ENCODE assay signal across 24 cellular contexts in the genomic region with DNA sequence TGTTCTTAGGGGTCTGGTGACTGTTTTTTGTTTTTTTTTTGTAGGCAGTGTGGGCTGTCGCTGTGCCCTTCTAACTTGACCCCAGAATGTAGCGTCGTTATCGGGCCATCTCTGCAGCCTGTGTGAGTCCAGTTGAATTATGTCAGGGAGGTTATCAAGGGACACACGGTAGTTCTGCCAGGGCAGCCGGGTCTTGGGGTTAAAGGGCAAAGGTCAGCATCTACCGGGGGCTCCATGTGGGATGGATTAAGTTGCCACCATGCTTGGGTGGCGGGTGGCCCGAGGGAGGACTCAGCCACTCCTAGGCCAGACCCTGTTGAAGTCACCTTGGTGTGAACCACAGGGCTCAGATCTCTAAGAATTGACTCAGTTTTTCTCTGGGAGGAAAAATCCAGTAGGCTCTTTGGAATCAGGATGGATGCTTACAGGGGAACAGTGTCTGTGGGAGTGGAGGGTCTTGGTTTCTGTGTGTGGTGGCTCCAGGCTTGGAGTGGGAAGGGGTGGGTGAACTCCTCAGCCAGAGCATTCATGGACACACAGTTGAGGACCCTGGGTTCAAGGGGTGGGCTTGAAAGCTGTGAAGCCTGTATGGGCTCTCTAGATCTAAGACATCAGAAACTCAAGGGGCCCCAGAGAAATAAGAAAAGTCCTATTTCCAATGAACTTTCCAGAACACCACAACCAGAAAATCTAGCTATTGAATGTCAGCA.
"Had no signal": no experiment of that assay in that cellular context is flagged by ENCODE, and none has a peak within 500 bp of the region (broad histone marks: within the 10 kb centered on the region; RNA-seq: fewer than 3 reads in every experiment).

No MANE protein-coding gene starts in this region.

- H3K9me3 Mint-ChIP-seq: activated T-cell treated with anti-CD3 and anti-CD28 coated beads, Interleukin-2, amount 50 U/mL, for 4 hours; naive B cell; stimulated activated effector memory CD8-positive, alpha-beta T cell treated with anti-CD3 and anti-CD28 coated beads, Interleukin-12 subunit alpha, Interleukin-12 subunit beta, amount 100 ng/mL, for 72 hours; T-cell had no signal

- ATAC-seq: activated T-cell treated with anti-CD3 and anti-CD28 coated beads, Interleukin-2, amount 50 U/mL, for 4 hours; left lobe of liver; SK-N-SH treated with all-trans-retinoic acid at 6 μM for 48 hours; stimulated activated effector memory CD8-positive, alpha-beta T cell treated with anti-CD3 and anti-CD28 coated beads, Interleukin-12 subunit alpha, Interleukin-12 subunit beta, amount 100 ng/mL, for 72 hours; T-cell had no signal

- H3K9me3 ChIP-seq: prostate gland, right atrium auricular region, thyroid gland had no signal

- H3K27me3 ChIP-seq: right atrium auricular region, thyroid gland had no signal

- H3K36me3 Mint-ChIP-seq: activated naive CD8-positive, alpha-beta T cell; naive B cell; stimulated activated effector memory CD8-positive, alpha-beta T cell treated with anti-CD3 and anti-CD28 coated beads, Interleukin-12 subunit alpha, Interleukin-12 subunit beta, amount 100 ng/mL, for 72 hours; T-cell had no signal

- H3K36me3 ChIP-seq: prostate gland, right atrium auricular region, thyroid gland had no signal

- H3K4me3 Mint-ChIP-seq: activated naive CD8-positive, alpha-beta T cell; activated T-cell treated with anti-CD3 and anti-CD28 coated beads, Interleukin-2, amount 50 U/mL, for 4 hours; stimulated activated effector memory CD8-positive, alpha-beta T cell treated with anti-CD3 and anti-CD28 coated beads, Interleukin-12 subunit alpha, Interleukin-12 subunit beta, amount 100 ng/mL, for 72 hours; T-cell had no signal

- H3K27ac ChIP-seq: dorsolateral prefrontal cortex, epithelial cell of prostate, prostate gland, right atrium auricular region, thyroid gland had no signal

- FAIRE-seq: colon, urothelium cell line had no signal

- H3K27me3 Mint-ChIP-seq: activated naive CD8-positive, alpha-beta T cell had no signal

- DNase-seq: activated CD4-positive, alpha-beta T cell treated with anti-CD3 and anti-CD28 coated beads, Interleukin-2, amount 50 U/mL, for 1 hour; activated CD8-positive, alpha-beta memory T cell treated with anti-CD3 and anti-CD28 coated beads, Interleukin-2, amount 50 U/mL, for 4 hours; activated T-cell treated with anti-CD3 and anti-CD28 coated beads, Interleukin-2, amount 50 U/mL, for 4 hours; amygdala; caudate nucleus; foreskin fibroblast; hypothalamus; islet precursor cell; stimulated activated CD4-positive, alpha-beta T cell treated with anti-CD3 and anti-CD28 coated beads, Interleukin-15, amount 100 ng/mL, for 24 hours; stimulated activated CD4-positive, alpha-beta T cell treated with anti-CD3 and anti-CD28 coated beads, Interleukin-4, amount 100 ng/mL, for 24 hours; T-cell; thyroid gland had no signal

- H3K4me1 ChIP-seq: prostate gland, right atrium auricular region, thyroid gland had no signal

- H3K4me1 Mint-ChIP-seq: stimulated activated effector memory CD8-positive, alpha-beta T cell treated with anti-CD3 and anti-CD28 coated beads, Interleukin-12 subunit alpha, Interleukin-12 subunit beta, amount 100 ng/mL, for 72 hours had no signal

- H3K27ac Mint-ChIP-seq: activated naive CD8-positive, alpha-beta T cell; stimulated activated effector memory CD8-positive, alpha-beta T cell treated with anti-CD3 and anti-CD28 coated beads, Interleukin-12 subunit alpha, Interleukin-12 subunit beta, amount 100 ng/mL, for 72 hours; T-cell had no signal

- H3K4me3 ChIP-seq: dorsolateral prefrontal cortex, lung, prostate gland, right atrium auricular region, thyroid gland had no signal
